In the genomic region with DNA sequence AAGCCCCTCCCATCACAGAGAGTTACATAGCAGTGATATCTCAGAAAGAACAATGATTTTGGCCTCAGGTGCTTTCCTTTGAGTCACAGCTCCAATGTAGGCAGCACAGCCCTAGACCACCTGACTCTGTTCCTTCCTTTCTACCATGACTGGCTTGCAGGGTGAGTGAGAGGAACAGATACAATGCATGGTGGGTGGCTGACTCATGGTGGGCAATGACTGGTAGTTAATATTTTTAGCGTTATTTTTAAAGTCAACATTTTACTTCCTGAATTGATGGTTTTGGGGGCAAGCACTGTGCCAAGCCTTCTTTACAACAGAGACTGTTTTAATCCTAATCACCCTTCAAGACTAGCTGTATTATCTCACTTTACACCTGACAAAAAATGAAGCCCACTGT, we compare ENCODE assay signal across 8 cellular contexts. TPM values are rescaled to one million over a fixed set of nuclear protein-coding genes. Genes with fewer than 3 reads are reported as not detected.
DNase-seq lines count a peak whose midpoint lies in the region; ATAC-seq and TF ChIP-seq lines count a peak whose summit lies in the region.

No MANE protein-coding gene starts in this region.

- H3K4ac ChIP-seq in mesendoderm (ENCODE audit: low read depth, low read length), result no peak overlapping the region

- WGBS in mesendoderm (ENCODE audit: extremely low coverage, insufficient coverage, low lambda C conversion rate), result no CpG with 5 or more reads among the region's 1 CpG

- no peak overlapping the region for H3K23ac ChIP-seq in mesendoderm (ENCODE audit: low read length)

- H3K56ac ChIP-seq in mesendoderm (ENCODE audit: low read length), result no peak overlapping the region

- no peak for TF ChIP-seq CTCF in GM13977 (IDR thresholded peaks at IDR 0.05; ENCODE audit: extremely low read depth, insufficient read depth, missing control alignments)

- no peak overlapping the region for H4K5ac ChIP-seq in mesendoderm (ENCODE audit: low read length)

- no peak overlapping the region for H3K4me2 ChIP-seq in mesendoderm (ENCODE audit: low read length)

- H3K18ac ChIP-seq in mesendoderm (ENCODE audit: low read length), result no peak overlapping the region

- no peak overlapping the region for H2BK120ac ChIP-seq in mesendoderm (ENCODE audit: low read depth, low read length)

- DNase-seq in GM13977 (ENCODE audit: low spot score), result peak; percentile 80
- DNase-seq in NOMO-1 treated with dmso at 0.1 percent for 144 hours (lab: John Stamatoyannopoulos, UW; ENCODE audit: unreplicated experiment), result peak; percentile 19
- peak; percentile 34 for DNase-seq in mesendoderm
- DNase-seq in effector CD8-positive, alpha-beta T cell (lab: John Stamatoyannopoulos, UW), result no peak
- no peak for DNase-seq in NCI-H146 treated with DMSO at 0.1 percent for 48 hours (lab: John Stamatoyannopoulos, UW; ENCODE audit: unreplicated experiment)
- DNase-seq in NCI-H1105 treated with DMSO at 0.1 percent for 48 hours (lab: John Stamatoyannopoulos, UW), result no peak
- DNase-seq in cerebellum (ENCODE audit: low spot score), result no peak

- no peak overlapping the region for H3K9ac ChIP-seq in mesendoderm (ENCODE audit: low read length)

- ATAC-seq in HG02642 (IDR thresholded peaks at IDR 0.05; ENCODE audit: poor library complexity, unreplicated experiment), result peak; percentile 37

- no peaks in the 10 kb centered on the region for H3K36me3 ChIP-seq in mesendoderm (ENCODE audit: control insufficient read depth, insufficient read depth, low read length)

- H3K27me3 ChIP-seq in mesendoderm (ENCODE audit: insufficient read depth, low read length, poor library complexity), result no peaks in the 10 kb centered on the region

- H2BK5ac ChIP-seq in mesendoderm (ENCODE audit: low read length), result no peak overlapping the region

- H3K79me2 ChIP-seq in mesendoderm (ENCODE audit: control insufficient read depth, insufficient read depth, low read length), result peaks cover 1% of the 10 kb centered on the region

- H3K79me1 ChIP-seq in mesendoderm (ENCODE audit: low read length), result peaks cover 3% of the 10 kb centered on the region

- no peak overlapping the region for H3K27ac ChIP-seq in mesendoderm (ENCODE audit: low read depth, low read length)

- no peak overlapping the region for H4K8ac ChIP-seq in mesendoderm (ENCODE audit: low read depth, low read length)

- H3K4me1 ChIP-seq in mesendoderm (ENCODE audit: control insufficient read depth, low read depth, low read length), result peaks cover 2% of the 10 kb centered on the region

- H2AK5ac ChIP-seq in mesendoderm (ENCODE audit: low read length), result no peak overlapping the region

- in situ Hi-C loops in GM13977 (cut with MboI; ENCODE audit: low pct_unique_long_range_greater_than_20kb, low sequenced_read_pairs, unreplicated experiment), result no loop called here

- no peak overlapping the region for H3K4me3 ChIP-seq in mesendoderm (ENCODE audit: low read length)

- no peak overlapping the region for H2BK15ac ChIP-seq in mesendoderm (replicated peaks; ENCODE audit: low read depth)

RNA-seq across cellular contexts. Expression of gene ST3GAL6, which starts 32.8 kb away (rescaled TPM):
- 2.7 TPM for polyA plus RNA-seq in mesendoderm (2013, experiment 1 of 2)
- 2.6 TPM for polyA plus RNA-seq in mesendoderm (2013, experiment 2 of 2)
- 19.8 TPM for total RNA-seq in cerebellum

Comparison
In these comparisons a context has a peak if more than half of its experiments do, and no peak if none do; other contexts are left out.
1. DNase-seq: peak in GM13977 (single experiment), NOMO-1 treated with dmso at 0.1 percent for 144 hours (single experiment) and mesendoderm (single experiment); none in effector CD8-positive, alpha-beta T cell (single experiment), NCI-H146 treated with DMSO at 0.1 percent for 48 hours (single experiment), NCI-H1105 treated with DMSO at 0.1 percent for 48 hours (single experiment) and cerebellum (single experiment).